13 cellular contexts compared by ENCODE assay signal in genomic region chr2:17976871-17977746, GRCh38.
A peak's percentile ranks its signal among the peaks of the same experiment; 100 is the strongest.
DNase-seq lines count a peak whose midpoint lies in the region; ATAC-seq and TF ChIP-seq lines count a peak whose summit lies in the region.
"Had no signal": no experiment of that assay in that cellular context is flagged by ENCODE, and none has a peak within 500 bp of the region (broad histone marks: within the 10 kb centered on the region; RNA-seq: fewer than 3 reads in every experiment).

No MANE protein-coding gene starts in this region.

- peak overlapping the region; percentile 88 for H3K27ac ChIP-seq in AG04450 (ENCODE audit: low read depth, low read length)
- peak overlapping the region; percentile 66 for H3K27ac ChIP-seq in PC-9

- H3K9me2 ChIP-seq in PC-9 (ENCODE audit: insufficient read depth) = no peaks in the 10 kb centered on the region

- no peaks in the 10 kb centered on the region for H3K36me3 ChIP-seq in PC-9 (ENCODE audit: low read depth)

- no peaks in the 10 kb centered on the region for H3K79me2 ChIP-seq in PC-9 (ENCODE audit: low read depth)

- no peaks in the 10 kb centered on the region for H4K20me1 ChIP-seq in PC-9 (ENCODE audit: insufficient read depth)

- H3K27ac Mint-ChIP-seq in nephron = peak overlapping the region; percentile 81 to 86 (median 84)
- H3K27ac Mint-ChIP-seq in stimulated activated effector memory CD8-positive, alpha-beta T cell treated with anti-CD3 and anti-CD28 coated beads, Interleukin-12 subunit alpha, Interleukin-12 subunit beta, amount 100 ng/mL, for 72 hours = no peak overlapping the region
- H3K27ac Mint-ChIP-seq: activated naive CD4-positive, alpha-beta T cell treated with anti-CD3 and anti-CD28 coated beads, Interleukin-2, amount 10 ng/mL, durations not matched to agents 7 days and 5 days; CD14-positive monocyte; T-helper 2 cell treated with Interferon-gamma antibody and Interleukin-4, amounts not matched to agents 5 μg/mL and 100 μg/mL, for 36 hours had no signal

- H3K4me3 Mint-ChIP-seq in nephron = peak overlapping the region in 1 of 3 experiments; percentile 28
- H3K4me3 Mint-ChIP-seq in stimulated activated effector memory CD8-positive, alpha-beta T cell treated with anti-CD3 and anti-CD28 coated beads, Interleukin-12 subunit alpha, Interleukin-12 subunit beta, amount 100 ng/mL, for 72 hours = no peak overlapping the region
- H3K4me3 Mint-ChIP-seq: activated naive CD4-positive, alpha-beta T cell treated with anti-CD3 and anti-CD28 coated beads, Interleukin-2, amount 10 ng/mL, durations not matched to agents 7 days and 5 days; CD14-positive monocyte; H9; T-helper 2 cell treated with Interferon-gamma antibody and Interleukin-4, amounts not matched to agents 5 μg/mL and 100 μg/mL, for 36 hours had no signal

- peak; percentile 95 for DNase-seq in AG04450 (ENCODE audit: low read depth, low spot score)
- peak; percentile 71 to 96 for DNase-seq in PC-9
- peak; percentile 94 for DNase-seq in fibroblast of gingiva (ENCODE audit: low read depth)
- no peak for DNase-seq in NCI-H774 (lab: John Stamatoyannopoulos, UW)
- DNase-seq in mesenteric fat pad (ENCODE audit: low spot score) = no peak
- no peak for DNase-seq in stimulated activated effector memory CD8-positive, alpha-beta T cell treated with anti-CD3 and anti-CD28 coated beads, Interleukin-12 subunit alpha, Interleukin-12 subunit beta, amount 100 ng/mL, for 72 hours (ENCODE audit: low spot score in 2 of 2)
- DNase-seq: activated naive CD4-positive, alpha-beta T cell treated with anti-CD3 and anti-CD28 coated beads, Interleukin-2, amount 10 ng/mL, durations not matched to agents 7 days and 5 days; H9 had no signal

- peak overlapping the region; percentile 29 for H3K4me3 ChIP-seq in AG04450 (ENCODE audit: low read depth, low read length)
- H3K4me3 ChIP-seq in PC-9 = peak overlapping the region; percentile 4; the same call in 1 of the 2 replicates
- H3K4me3 ChIP-seq: skin epidermis had no signal

- BruUV-seq in PC-9 (replicated peaks; lab: Mats Ljungman, UMichigan) = no TSS peak

- no peak; the same call in 1 of the 2 replicates for TF ChIP-seq CTCF in AG04450 (IDR thresholded peaks at IDR 0.05; ENCODE audit: low read depth, low read length)
- TF ChIP-seq CTCF in PC-9 (conservative IDR thresholded peaks at IDR 0.05) = no peak
- no peak for TF ChIP-seq CTCF in nephron (IDR thresholded peaks at IDR 0.05; ENCODE audit: unreplicated experiment in 3 of 3)

- H3K9me3 Mint-ChIP-seq in nephron = no peaks in the 10 kb centered on the region
- H3K9me3 Mint-ChIP-seq in stimulated activated effector memory CD8-positive, alpha-beta T cell treated with anti-CD3 and anti-CD28 coated beads, Interleukin-12 subunit alpha, Interleukin-12 subunit beta, amount 100 ng/mL, for 72 hours = no peaks in the 10 kb centered on the region
- H3K9me3 Mint-ChIP-seq: activated naive CD4-positive, alpha-beta T cell treated with anti-CD3 and anti-CD28 coated beads, Interleukin-2, amount 10 ng/mL, durations not matched to agents 7 days and 5 days; H9; T-helper 2 cell treated with Interferon-gamma antibody and Interleukin-4, amounts not matched to agents 5 μg/mL and 100 μg/mL, for 36 hours had no signal

- H3K4me1 Mint-ChIP-seq in nephron = peaks cover 29% of the 10 kb centered on the region
- H3K4me1 Mint-ChIP-seq in stimulated activated effector memory CD8-positive, alpha-beta T cell treated with anti-CD3 and anti-CD28 coated beads, Interleukin-12 subunit alpha, Interleukin-12 subunit beta, amount 100 ng/mL, for 72 hours = no peaks in the 10 kb centered on the region
- H3K4me1 Mint-ChIP-seq: activated naive CD4-positive, alpha-beta T cell treated with anti-CD3 and anti-CD28 coated beads, Interleukin-2, amount 10 ng/mL, durations not matched to agents 7 days and 5 days; CD14-positive monocyte had no signal

- no peaks in the 10 kb centered on the region for H3K36me3 Mint-ChIP-seq in nephron (ENCODE audit: low read depth)
- no peaks in the 10 kb centered on the region for H3K36me3 Mint-ChIP-seq in stimulated activated effector memory CD8-positive, alpha-beta T cell treated with anti-CD3 and anti-CD28 coated beads, Interleukin-12 subunit alpha, Interleukin-12 subunit beta, amount 100 ng/mL, for 72 hours
- H3K36me3 Mint-ChIP-seq: activated naive CD4-positive, alpha-beta T cell treated with anti-CD3 and anti-CD28 coated beads, Interleukin-2, amount 10 ng/mL, durations not matched to agents 7 days and 5 days; CD14-positive monocyte had no signal

- H2AFZ ChIP-seq in PC-9 = peak overlapping the region; percentile 24; the same call in 1 of the 2 replicates

- H3K9me3 ChIP-seq in AG04450 (ENCODE audit: control insufficient read depth, insufficient read depth, low read length) (no peaks in the 10 kb centered on the region), PC-9 (ENCODE audit: insufficient read depth, low read depth) (no peaks in the 10 kb centered on the region; the same call in 1 of the 2 replicates)

- H3K27me3 Mint-ChIP-seq in nephron (ENCODE audit: low read depth) = peaks cover 3% of the 10 kb centered on the region
- H3K27me3 Mint-ChIP-seq: activated naive CD4-positive, alpha-beta T cell treated with anti-CD3 and anti-CD28 coated beads, Interleukin-2, amount 10 ng/mL, durations not matched to agents 7 days and 5 days had no signal

- no peak for ATAC-seq in GM18858 (IDR thresholded peaks at IDR 0.05; ENCODE audit: unreplicated experiment)
- no peak for ATAC-seq in stimulated activated effector memory CD8-positive, alpha-beta T cell treated with anti-CD3 and anti-CD28 coated beads, Interleukin-12 subunit alpha, Interleukin-12 subunit beta, amount 100 ng/mL, for 72 hours

- peaks cover 18% of the 10 kb centered on the region; the same call in 1 of the 2 replicates for H3F3A ChIP-seq in PC-9 (ENCODE audit: insufficient read depth, low read depth)

- H3K4me2 ChIP-seq in PC-9 = peak overlapping the region; percentile 51

- no peaks in the 10 kb centered on the region for H3K27me3 ChIP-seq in AG04450 (ENCODE audit: control insufficient read depth, insufficient read depth, low read length)
- no peaks in the 10 kb centered on the region for H3K27me3 ChIP-seq in PC-9 (ENCODE audit: insufficient read depth, low read depth)

- POLR2A ChIA-PET in AG04450 (lab: Yijun Ruan, JAX) = interaction anchor here (1.4 kb wide), 1 partner anchor 143 kb away, joined by 4 read pairs; no protein-coding TSS in a partner anchor
- POLR2A ChIA-PET in PC-9 (lab: Charles Lee; ENCODE audit: unreplicated experiment) = interaction anchor here (0.6 to 0.7 kb wide), 4 partner anchors 74 to 207 kb away, joined by 3 to 8 read pairs (median 5); no protein-coding TSS in a partner anchor

- peaks cover 24% of the 10 kb centered on the region for H3K4me1 ChIP-seq in PC-9 (replicated peaks; ENCODE audit: insufficient read depth)

- CTCF ChIA-PET in AG04450 (lab: Charles Lee) = interaction anchor here (1.5 kb wide), 1 partner anchor 173 kb away, joined by 4 read pairs; no protein-coding TSS in a partner anchor
- CTCF ChIA-PET in PC-9 (lab: Charles Lee) = interaction anchor here (0.5 kb wide), 1 partner anchor 126 kb away, joined by 3 read pairs; no protein-coding TSS in a partner anchor

- intact Hi-C loops in PC-9 (cut with micrococcal nuclease; ENCODE audit: unreplicated experiment) = loop anchor here (1.0 to 5.0 kb wide), 4 partner anchors 71 to 140 kb away; no protein-coding TSS in a partner anchor

Comparison
In these comparisons a context has a peak if more than half of its experiments do, and no peak if none do; other contexts are left out.
1. DNase-seq: peak in AG04450 (single experiment), PC-9 (2 of 2) and fibroblast of gingiva (single experiment); none in NCI-H774 (single experiment), mesenteric fat pad (single experiment) and stimulated activated effector memory CD8-positive, alpha-beta T cell treated with anti-CD3 and anti-CD28 coated beads, Interleukin-12 subunit alpha, Interleukin-12 subunit beta, amount 100 ng/mL, for 72 hours (0 of 2).